20 cellular contexts compared by ENCODE assay signal in genomic region chr16:71852561-71852960, GRCh38. TPM values are rescaled to one million over a fixed set of nuclear protein-coding genes. Genes with fewer than 3 reads are reported as not detected.
DNase-seq lines count a peak whose midpoint lies in the region; ATAC-seq and TF ChIP-seq lines count a peak whose summit lies in the region.
"Had no signal": no experiment of that assay in that cellular context is flagged by ENCODE, and none has a peak within 500 bp of the region (broad histone marks: within the 10 kb centered on the region; RNA-seq: fewer than 3 reads in every experiment).

No MANE protein-coding gene starts in this region.

- H2AFZ ChIP-seq in Loucy (ENCODE audit: low read length) = no peak overlapping the region

- H3K9me3 ChIP-seq in CD4-positive, alpha-beta memory T cell (ENCODE audit: control insufficient read depth in 1 of 2, low read length in 2 of 2) = no peaks in the 10 kb centered on the region
- no peaks in the 10 kb centered on the region for H3K9me3 ChIP-seq in Loucy (ENCODE audit: insufficient read depth, low read depth, low read length)

- no peak for TF ChIP-seq CTCF in Loucy (conservative IDR thresholded peaks at IDR 0.05; ENCODE audit: low read length)

- no peaks in the 10 kb centered on the region for H4K20me1 ChIP-seq in Loucy (ENCODE audit: insufficient read depth, low read length, poor library complexity, severe bottlenecking)

- CTCF ChIA-PET in CD4-positive, alpha-beta memory T cell (lab: Charles Lee; ENCODE audit: partially characterized antibody) = interaction anchor here (0.9 to 2.1 kb wide), 3 partner anchors 29 to 41 kb away, joined by 3 to 12 read pairs (median 3); no protein-coding TSS in a partner anchor

- no peaks in the 10 kb centered on the region for H3K27me3 Mint-ChIP-seq in CD4-positive, alpha-beta memory T cell
- H3K27me3 Mint-ChIP-seq in memory B cell = no peaks in the 10 kb centered on the region
- H3K27me3 Mint-ChIP-seq: brain had no signal

- DNase-seq in CD4-positive, alpha-beta memory T cell = no peak
- DNase-seq in memory B cell (ENCODE audit: low spot score in 2 of 2) (no peak), SW480 (ENCODE audit: low spot score) (no peak), DMS 273 treated with DMSO at 0.1 percent for 48 hours (lab: John Stamatoyannopoulos, UW) (no peak), hippocampal formation (lab: John Stamatoyannopoulos, UW) (no peak)
- DNase-seq: activated CD4-positive, CD25-positive, alpha-beta regulatory T cell treated with anti-CD3 and anti-CD28 coated beads, Interleukin-2, amount 50 U/mL, for 72 hours; effector CD8-positive, alpha-beta T cell; NCI-H1105 treated with DMSO at 0.1 percent for 48 hours; NCI-H2029 treated with DMSO at 0.1 percent for 48 hours; NCI-H226; NCI-H774; OCI-M1; small intestine; stimulated activated naive CD4-positive, alpha-beta T cell treated with Interleukin-2 at 50 U/mL for 16 hours had no signal

- peaks cover 37% of the 10 kb centered on the region for H3K36me3 ChIP-seq in CD4-positive, alpha-beta memory T cell (ENCODE audit: insufficient read depth, low read length)
- H3K36me3 ChIP-seq in Loucy (ENCODE audit: insufficient read depth, low read length) = peaks cover 20% of the 10 kb centered on the region; the same call in 1 of the 2 replicates

- H3K36me3 Mint-ChIP-seq in CD4-positive, alpha-beta memory T cell = peaks cover 32 to 77% of the 10 kb centered on the region in 2 donors
- peaks cover 30% of the 10 kb centered on the region for H3K36me3 Mint-ChIP-seq in memory B cell

- no peak overlapping the region for H3K27ac ChIP-seq in CD4-positive, alpha-beta memory T cell (ENCODE audit: low read depth, low read length)

- peaks cover 11% of the 10 kb centered on the region for H3K79me2 ChIP-seq in Loucy (ENCODE audit: insufficient read depth, low read length)

- intact Hi-C loops in CD4-positive, alpha-beta memory T cell (cut with micrococcal nuclease) = no loop called here

- H3K4me3 ChIP-seq in CD4-positive, alpha-beta memory T cell (ENCODE audit: low read length in 2 of 2) = no peak overlapping the region
- H3K4me3 ChIP-seq in Loucy (ENCODE audit: low read length, poor library complexity, severe bottlenecking) = no peak overlapping the region
- H3K4me3 ChIP-seq: lung had no signal

- H3F3A ChIP-seq in Loucy (ENCODE audit: low read depth) = no peaks in the 10 kb centered on the region

- peak overlapping the region in 1 of 8 donors; percentile 22 for H3K4me3 Mint-ChIP-seq in CD4-positive, alpha-beta memory T cell
- H3K4me3 Mint-ChIP-seq in memory B cell = no peak overlapping the region
- H3K4me3 Mint-ChIP-seq: brain, CD14-positive monocyte had no signal

- H3K9me3 Mint-ChIP-seq in CD4-positive, alpha-beta memory T cell = no peaks in the 10 kb centered on the region
- H3K9me3 Mint-ChIP-seq in memory B cell = no peaks in the 10 kb centered on the region
- H3K9me3 Mint-ChIP-seq: brain, CD14-positive monocyte had no signal

- no peak for ATAC-seq in memory B cell (ENCODE audit: low read depth)
- ATAC-seq: esophagus mucosa, Right ventricle myocardium inferior had no signal

- no peaks in the 10 kb centered on the region for H3K27me3 ChIP-seq in CD4-positive, alpha-beta memory T cell (ENCODE audit: insufficient read depth, low read length)
- H3K27me3 ChIP-seq in Loucy (ENCODE audit: insufficient read depth, low read length, poor library complexity, severe bottlenecking) = no peaks in the 10 kb centered on the region

- H3K4me1 Mint-ChIP-seq in CD4-positive, alpha-beta memory T cell = peaks cover 42 to 82% (median 60%) of the 10 kb centered on the region in 4 donors
- peaks cover 53% of the 10 kb centered on the region for H3K4me1 Mint-ChIP-seq in memory B cell

- peaks cover 51% of the 10 kb centered on the region for H3K4me1 ChIP-seq in CD4-positive, alpha-beta memory T cell (ENCODE audit: insufficient read depth, low read length)
- peaks cover 10% of the 10 kb centered on the region for H3K4me1 ChIP-seq in Loucy (ENCODE audit: insufficient read depth, low read length, poor library complexity, severe bottlenecking)

- H3K27ac Mint-ChIP-seq in CD4-positive, alpha-beta memory T cell = peak overlapping the region in 6 of 7 donors; percentile 46 to 64 (median 52)
- peak overlapping the region; percentile 95 for H3K27ac Mint-ChIP-seq in memory B cell

- H3K9ac ChIP-seq in Loucy (ENCODE audit: low read depth, low read length, poor library complexity, severe bottlenecking) = no peak overlapping the region

- no peaks in the 10 kb centered on the region for H3K9me2 ChIP-seq in Loucy (replicated peaks; ENCODE audit: low read depth, low read length)

- POLR2A ChIA-PET in CD4-positive, alpha-beta memory T cell (lab: Charles Lee; ENCODE audit: partially characterized antibody) = interaction anchor here (1.4 to 2.4 kb wide), 3 partner anchors 29 to 44 kb away, joined by 4 to 11 read pairs (median 4); partner anchors contain the start of gene AP1G1

- H3K4me2 ChIP-seq in Loucy (ENCODE audit: low read depth, low read length, poor library complexity, severe bottlenecking) = peak overlapping the region; percentile 19

RNA-seq across cellular contexts. Expression of gene ATXN1L, which starts 6.8 kb away (rescaled TPM):
- total RNA-seq in CD4-positive, alpha-beta memory T cell = 10 to 100 TPM; 29.6 to 31.6 TPM
- 10 to 100 TPM; 10.0 to 10.5 TPM for polyA plus RNA-seq in CD4-positive, alpha-beta memory T cell

RNA-seq across cellular contexts. Expression of gene ZNF821, which starts 31.4 kb away (rescaled TPM):
- 1 to 10 TPM; 8.0 to 9.7 TPM for total RNA-seq in CD4-positive, alpha-beta memory T cell
- 10 to 100 TPM in 1 of 2 donors, 1 to 10 TPM in 1; 9.7 to 10.4 TPM for polyA plus RNA-seq in CD4-positive, alpha-beta memory T cell

RNA-seq across cellular contexts. Expression of gene IST1, which starts 42.8 kb away (rescaled TPM):
- 100 to 1,000 TPM; 282 to 287 TPM for total RNA-seq in CD4-positive, alpha-beta memory T cell
- 100 to 1,000 TPM; 180 to 181 TPM for polyA plus RNA-seq in CD4-positive, alpha-beta memory T cell

RNA-seq across cellular contexts. Expression of gene AP1G1, which starts 43.9 kb away (rescaled TPM):
- 100 to 1,000 TPM; 101 to 103 TPM for total RNA-seq in CD4-positive, alpha-beta memory T cell
- polyA plus RNA-seq in CD4-positive, alpha-beta memory T cell = 10 to 100 TPM in 1 of 2 donors, 1 to 10 TPM in 1; 7.6 to 13.4 TPM
